Comparison of ENCODE assay signal across 24 cellular contexts in genomic region chr12:69214169-69214568, GRCh38.
"Had no signal": no experiment of that assay in that cellular context is flagged by ENCODE, and none has a peak within 500 bp of the region (broad histone marks: within the 10 kb centered on the region; RNA-seq: fewer than 3 reads in every experiment).

No MANE protein-coding gene starts in this region.

- H3K27me3 ChIP-seq: colonic mucosa, esophagus squamous epithelium, gastrocnemius medialis, heart right ventricle had no signal

- H3K36me3 ChIP-seq: colonic mucosa, esophagus squamous epithelium, gastrocnemius medialis, heart right ventricle, left ventricle myocardium inferior, lower lobe of right lung had no signal

- H3K27ac Mint-ChIP-seq: dendritic cell treated with granulocyte-macrophage colony-stimulating factor and Interleukin-4, amounts not matched to agents 40 ng/mL and 50 ng/mL, for 4 days; effector memory CD8-positive, alpha-beta T cell; endodermal cell; mesothelial cell of epicardium; naive B cell had no signal

- H3K36me3 Mint-ChIP-seq: mesothelial cell of epicardium, naive B cell had no signal

- H3K4me1 ChIP-seq: colonic mucosa, esophagus squamous epithelium, gastrocnemius medialis, heart right ventricle, left ventricle myocardium inferior, lower lobe of right lung had no signal

- H3K27me3 Mint-ChIP-seq: dendritic cell treated with granulocyte-macrophage colony-stimulating factor and Interleukin-4, amounts not matched to agents 40 ng/mL and 50 ng/mL, for 4 days had no signal

- ATAC-seq: effector memory CD8-positive, alpha-beta T cell; esophagus mucosa; gastrocnemius medialis; heart right ventricle; left cardiac atrium; lower lobe of right lung; mucosa of descending colon had no signal

- H3K4me3 Mint-ChIP-seq: dendritic cell treated with granulocyte-macrophage colony-stimulating factor and Interleukin-4, amounts not matched to agents 40 ng/mL and 50 ng/mL, for 4 days; effector memory CD8-positive, alpha-beta T cell; endodermal cell; mesothelial cell of epicardium; naive B cell had no signal

- H3K4me1 Mint-ChIP-seq: endodermal cell, mesothelial cell of epicardium, naive B cell had no signal

- H3K27ac ChIP-seq: colonic mucosa, epithelial cell of prostate, esophagus squamous epithelium, gastrocnemius medialis, heart right ventricle, left ventricle myocardium inferior, lower lobe of right lung had no signal

- H3K4me3 ChIP-seq: colonic mucosa, esophagus squamous epithelium, gastrocnemius medialis, heart right ventricle, left ventricle myocardium inferior, lower lobe of right lung, mucosa of descending colon had no signal

- H3K9me3 ChIP-seq: colonic mucosa, esophagus squamous epithelium, gastrocnemius medialis, heart right ventricle, left ventricle myocardium inferior, lower lobe of right lung, mucosa of descending colon had no signal

- DNase-seq: colonic mucosa; cortex of kidney; effector CD8-positive, alpha-beta T cell; effector memory CD8-positive, alpha-beta T cell; endodermal cell; erythroblast; esophagus squamous epithelium; foreskin fibroblast; foreskin melanocyte; gastrocnemius medialis; glutamatergic neuron; head of caudate nucleus; heart right ventricle; hippocampal formation; left cardiac atrium; left ventricle myocardium inferior; lower lobe of right lung; mesenchymal stem cell; mucosa of descending colon; naive B cell had no signal

- H3K9me3 Mint-ChIP-seq: dendritic cell treated with granulocyte-macrophage colony-stimulating factor and Interleukin-4, amounts not matched to agents 40 ng/mL and 50 ng/mL, for 4 days; effector memory CD8-positive, alpha-beta T cell; endodermal cell; mesothelial cell of epicardium had no signal
